8 cellular contexts compared by ENCODE assay signal in the genomic region with DNA sequence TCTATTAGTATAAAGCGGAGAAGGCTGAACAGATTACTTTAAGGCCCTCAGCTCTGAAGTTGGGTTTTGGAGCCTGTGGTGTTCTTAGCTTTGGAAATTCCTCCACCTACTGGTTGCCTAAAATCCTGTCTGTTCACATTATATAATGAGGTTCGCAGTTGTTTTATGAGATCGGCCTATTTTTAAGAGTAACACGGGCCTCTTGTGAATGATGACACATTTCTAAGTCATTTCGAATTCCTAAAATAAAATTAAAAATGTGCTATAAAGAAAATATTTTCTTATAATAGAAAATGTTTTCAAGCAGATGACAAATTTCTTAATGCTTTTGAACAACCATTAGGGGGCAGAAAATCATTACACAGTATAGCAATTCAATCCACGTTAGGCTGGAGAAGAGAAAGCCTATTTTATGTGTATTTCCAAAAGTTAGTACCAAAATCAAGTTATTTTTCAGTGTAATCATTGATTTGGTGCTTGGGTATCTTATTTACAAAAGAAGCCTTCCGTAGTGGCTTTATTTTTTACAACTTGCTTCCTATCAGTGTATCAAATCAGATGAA. TPM values are rescaled to one million over a fixed set of nuclear protein-coding genes. Genes with fewer than 3 reads are reported as not detected.
DNase-seq lines count a peak whose midpoint lies in the region; ATAC-seq, FAIRE-seq and TF ChIP-seq lines count a peak whose summit lies in the region.

No MANE protein-coding gene starts in this region.

- peak; percentile 68 for TF ChIP-seq RAD21 in GM12878 (IDR thresholded peaks at IDR 0.05; ENCODE audit: insufficient read depth, low read depth, low read length)

- RAD21 ChIA-PET in GM12878 (lab: Charles Lee; ENCODE audit: unreplicated experiment): interaction anchor here (0.5 to 1.7 kb wide), 24 partner anchors 24 to 1136 kb away, joined by 3 to 27 read pairs (median 3); no protein-coding TSS in a partner anchor

- no peaks in the 10 kb centered on the region; the same call in 2 of the 3 replicates for H3K9me3 ChIP-seq in GM12878 (replicated peaks; ENCODE audit: control insufficient read depth, insufficient read depth, low read length)

- H3K4me3 ChIP-seq in GM12878: no peak overlapping the region
- no peak overlapping the region for H3K4me3 ChIP-seq in skeletal muscle cell (ENCODE audit: low read depth, low read length)

- H2AFZ ChIP-seq in GM12878 (ENCODE audit: control insufficient read depth, low read depth, low read length): no peak overlapping the region

- peak; percentile 75 for FAIRE-seq in GM12878 (lab: Jason Lieb, UNC)

- no peaks in the 10 kb centered on the region for H3K79me2 ChIP-seq in GM12878 (ENCODE audit: control insufficient read depth, insufficient read depth, low read length)

- no peak for TF ChIP-seq POLR2A in GM12878 (IDR thresholded peaks at IDR 0.05; ENCODE audit: low read depth, low read length)

- POLR2A ChIA-PET in GM12878 (lab: Charles Lee): no interaction called here

- H3K36me3 ChIP-seq in GM12878 (ENCODE audit: control insufficient read depth in 2 of 2, insufficient read depth in 2 of 2, low read length in 1 of 2): no peaks in the 10 kb centered on the region

- no TSS peak for BruUV-seq in GM12878 (replicated peaks; lab: Mats Ljungman, UMichigan)

- no peak overlapping the region for H3K27ac ChIP-seq in GM12878 (ENCODE audit: control insufficient read depth, insufficient read depth)

- WGBS in GM12878 (ENCODE audit: insufficient coverage, insufficient replicate concordance, low lambda C conversion rate, missing lambda C conversion rate): 20% methylated on average over 7 of the region's 7 CpGs

- DNase-seq in AG09319 (ENCODE audit: extremely low read depth, low read depth) (peak; percentile 57), NCI-H526 treated with DMSO at 0.1 percent for 48 hours (lab: John Stamatoyannopoulos, UW) (peak; percentile 47), GM12878 (ENCODE audit: low read depth, low spot score) (no peak), iPS-NIHi11 (ENCODE audit: low spot score) (peak; percentile 56), skeletal muscle cell (ENCODE audit: low read depth) (peak; percentile 49)

- CTCF ChIA-PET in GM12878 (lab: Yijun Ruan, JAX): interaction anchor here (0.6 to 5.6 kb wide), 38 partner anchors 9 to 919 kb away, joined by 3 to 70 read pairs (median 4); a partner anchor contains a TSS

- TF ChIP-seq EP300 in GM12878 (IDR thresholded peaks at IDR 0.05; ENCODE audit: borderline replicate concordance in 1 of 2, control insufficient read depth in 1 of 2, low read depth in 2 of 2, low read length in 2 of 2): no peak

- H3K27me3 ChIP-seq in GM12878 (replicated peaks in 1 of 2; ENCODE audit: control insufficient read depth in 2 of 2, insufficient read depth in 2 of 2, low read length in 1 of 2): no peaks in the 10 kb centered on the region

- no peaks in the 10 kb centered on the region for H4K20me1 ChIP-seq in GM12878 (ENCODE audit: control insufficient read depth, insufficient read depth)

- no peak overlapping the region for H3K9ac ChIP-seq in GM12878 (ENCODE audit: control insufficient read depth, insufficient read depth, low read length)

- in situ Hi-C loops in GM12878 (cut with MboI): loop anchor here (5.0 kb wide), 1 partner anchor 427 kb away; no protein-coding TSS in a partner anchor

- intact Hi-C loops in GM12878 (cut with micrococcal nuclease; ENCODE audit: unreplicated experiment): loop anchor here (1.0 kb wide), 3 partner anchors 220 to 428 kb away; no protein-coding TSS in a partner anchor

- TF ChIP-seq CTCF in AG09319 (IDR thresholded peaks at IDR 0.05; ENCODE audit: low read depth, low read length) (peak; percentile 60), GM12878 (IDR thresholded peaks at IDR 0.05 in 2 of 3, conservative IDR thresholded peaks at IDR 0.05 in 1 of 3; ENCODE audit: control insufficient read depth in 2 of 3, extremely low read depth in 1 of 3, insufficient read depth in 1 of 3, low read depth in 3 of 3, low read length in 3 of 3) (peak; percentile 14 to 58 (median 58); a peak in 5 of 6 replicates)

- H3K4me2 ChIP-seq in GM12878 (ENCODE audit: control insufficient read depth, insufficient read depth): no peak overlapping the region

- ATAC-seq in GM18511 (IDR thresholded peaks at IDR 0.05; ENCODE audit: unreplicated experiment) (peak; percentile 60), HG03520 (IDR thresholded peaks at IDR 0.05; ENCODE audit: unreplicated experiment) (peak; percentile 44), GM12878 (peak; percentile 87), GM21528 (IDR thresholded peaks at IDR 0.05; ENCODE audit: low FRiP score, unreplicated experiment) (no peak)

- H3K4me1 ChIP-seq in GM12878 (ENCODE audit: control insufficient read depth, insufficient read depth, low read length): no peaks in the 10 kb centered on the region

- SMC1A ChIA-PET in GM12878 (lab: Charles Lee; ENCODE audit: uncharacterized antibody, unreplicated experiment): interaction anchor here (0.5 to 6.2 kb wide), 26 partner anchors 11 to 427 kb away, joined by 3 to 60 read pairs (median 3); no protein-coding TSS in a partner anchor

TF ChIP-seq in GM12878, 131 proteins besides CTCF, POLR2A, EP300 and RAD21 (continues in another document):
- TF ChIP-seq NR2C1 (IDR thresholded peaks at IDR 0.05): no peak
- no peak for TF ChIP-seq CHD2 (IDR thresholded peaks at IDR 0.05; ENCODE audit: borderline replicate concordance, low read depth, low read length)
- no peak for TF ChIP-seq CHD4 (IDR thresholded peaks at IDR 0.05)
- TF ChIP-seq POU2F2 (IDR thresholded peaks at IDR 0.05; ENCODE audit: borderline replicate concordance, low read depth, low read length): no peak
- no peak for TF ChIP-seq POLR2AphosphoS2 (IDR thresholded peaks at IDR 0.05; ENCODE audit: low read depth, low read length)
- TF ChIP-seq GABPA (IDR thresholded peaks at IDR 0.05; ENCODE audit: low read depth): no peak
- no peak for TF ChIP-seq DPF2 (IDR thresholded peaks at IDR 0.05)
- no peak for TF ChIP-seq SIN3A (IDR thresholded peaks at IDR 0.05; ENCODE audit: low read depth, low read length)
- TF ChIP-seq ZNF622 (IDR thresholded peaks at IDR 0.05): no peak
- TF ChIP-seq ZNF207 (IDR thresholded peaks at IDR 0.05; ENCODE audit: borderline replicate concordance): no peak
- no peak for TF ChIP-seq EZH2 (IDR thresholded peaks at IDR 0.05; ENCODE audit: borderline replicate concordance, control insufficient read depth, low read depth, low read length)
- TF ChIP-seq, protein P1, sequence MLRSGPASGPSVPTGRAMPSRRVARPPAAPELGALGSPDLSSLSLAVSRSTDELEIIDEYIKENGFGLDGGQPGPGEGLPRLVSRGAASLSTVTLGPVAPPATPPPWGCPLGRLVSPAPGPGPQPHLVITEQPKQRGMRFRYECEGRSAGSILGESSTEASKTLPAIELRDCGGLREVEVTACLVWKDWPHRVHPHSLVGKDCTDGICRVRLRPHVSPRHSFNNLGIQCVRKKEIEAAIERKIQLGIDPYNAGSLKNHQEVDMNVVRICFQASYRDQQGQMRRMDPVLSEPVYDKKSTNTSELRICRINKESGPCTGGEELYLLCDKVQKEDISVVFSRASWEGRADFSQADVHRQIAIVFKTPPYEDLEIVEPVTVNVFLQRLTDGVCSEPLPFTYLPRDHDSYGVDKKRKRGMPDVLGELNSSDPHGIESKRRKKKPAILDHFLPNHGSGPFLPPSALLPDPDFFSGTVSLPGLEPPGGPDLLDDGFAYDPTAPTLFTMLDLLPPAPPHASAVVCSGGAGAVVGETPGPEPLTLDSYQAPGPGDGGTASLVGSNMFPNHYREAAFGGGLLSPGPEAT (IDR thresholded peaks at IDR 0.05; ENCODE audit: low read depth): no peak
- TF ChIP-seq ESRRA (IDR thresholded peaks at IDR 0.05; ENCODE audit: low read length): no peak
- TF ChIP-seq, protein P2, sequence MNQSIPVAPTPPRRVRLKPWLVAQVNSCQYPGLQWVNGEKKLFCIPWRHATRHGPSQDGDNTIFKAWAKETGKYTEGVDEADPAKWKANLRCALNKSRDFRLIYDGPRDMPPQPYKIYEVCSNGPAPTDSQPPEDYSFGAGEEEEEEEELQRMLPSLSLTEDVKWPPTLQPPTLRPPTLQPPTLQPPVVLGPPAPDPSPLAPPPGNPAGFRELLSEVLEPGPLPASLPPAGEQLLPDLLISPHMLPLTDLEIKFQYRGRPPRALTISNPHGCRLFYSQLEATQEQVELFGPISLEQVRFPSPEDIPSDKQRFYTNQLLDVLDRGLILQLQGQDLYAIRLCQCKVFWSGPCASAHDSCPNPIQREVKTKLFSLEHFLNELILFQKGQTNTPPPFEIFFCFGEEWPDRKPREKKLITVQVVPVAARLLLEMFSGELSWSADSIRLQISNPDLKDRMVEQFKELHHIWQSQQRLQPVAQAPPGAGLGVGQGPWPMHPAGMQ (IDR thresholded peaks at IDR 0.05; ENCODE audit: borderline replicate concordance): no peak
- TF ChIP-seq PML (IDR thresholded peaks at IDR 0.05; ENCODE audit: low read length): no peak
- no peak for TF ChIP-seq RB1 (IDR thresholded peaks at IDR 0.05; ENCODE audit: borderline replicate concordance)

RNA-seq across cellular contexts. Expression of a gene that starts 15.8 kb away (rescaled TPM):
- total RNA-seq in GM12878 (2013; cell fraction: nucleolus; rRNA removed): 13.0 and 14.2 TPM in 2 replicates
- total RNA-seq in GM12878 (2014; rRNA removed) (3.7 and 4.6 TPM in 2 replicates), GM12878 (2014; rRNA removed; fragmentation: Illumina TruSeq; extraction: Trizol) (4.1 and 4.3 TPM in 2 replicates), GM12878 (2021) (3.8 and 4.5 TPM in 2 replicates)
- polyA plus RNA-seq in GM12878 (2011; ENCODE audit: low read depth): 1.9 TPM
- polyA plus RNA-seq in GM12878 (2011; rRNA removed) (7.4 and 12.3 TPM in 2 replicates), GM12878 (2014; fragmentation: Illumina TruSeq; extraction: Trizol) (3.9 and 6.2 TPM in 2 replicates), GM12878 (2014; fragmentation: Nextera tagmentation; extraction: Ambion mirVana) (1 to 10 TPM; 1.4 to 1.5 TPM), GM12878 (2014; rRNA removed) (2.7 and 3.2 TPM in 2 replicates), GM12878 (2016; fragmentation: Nextera tagmentation; extraction: Ambion mirVana) (1 to 10 TPM; 2.9 to 3.4 TPM)
- polyA plus RNA-seq in GM12878 (2011; cell fraction: cytosol; rRNA removed): 1.8 and 2.6 TPM in 2 replicates
- 5.3 and 7.2 TPM in 2 replicates for polyA plus RNA-seq in GM12878 (2011; cell fraction: nucleus; rRNA removed)
- 5.4 and 6.0 TPM in 2 replicates for polyA plus RNA-seq in GM12878 (2012)
- polyA minus RNA-seq in GM12878 (2011; rRNA and poly(A)+ RNA removed): 1.7 and 2.9 TPM in 2 replicates
- polyA minus RNA-seq in GM12878 (2011; cell fraction: cytosol; rRNA and poly(A)+ RNA removed): 1.5 and 1.6 TPM in 2 replicates
- 2.7 and 3.8 TPM in 2 replicates for polyA minus RNA-seq in GM12878 (2011; cell fraction: nucleus; rRNA and poly(A)+ RNA removed)
